8 cellular contexts compared by ENCODE assay signal in the genomic region with DNA sequence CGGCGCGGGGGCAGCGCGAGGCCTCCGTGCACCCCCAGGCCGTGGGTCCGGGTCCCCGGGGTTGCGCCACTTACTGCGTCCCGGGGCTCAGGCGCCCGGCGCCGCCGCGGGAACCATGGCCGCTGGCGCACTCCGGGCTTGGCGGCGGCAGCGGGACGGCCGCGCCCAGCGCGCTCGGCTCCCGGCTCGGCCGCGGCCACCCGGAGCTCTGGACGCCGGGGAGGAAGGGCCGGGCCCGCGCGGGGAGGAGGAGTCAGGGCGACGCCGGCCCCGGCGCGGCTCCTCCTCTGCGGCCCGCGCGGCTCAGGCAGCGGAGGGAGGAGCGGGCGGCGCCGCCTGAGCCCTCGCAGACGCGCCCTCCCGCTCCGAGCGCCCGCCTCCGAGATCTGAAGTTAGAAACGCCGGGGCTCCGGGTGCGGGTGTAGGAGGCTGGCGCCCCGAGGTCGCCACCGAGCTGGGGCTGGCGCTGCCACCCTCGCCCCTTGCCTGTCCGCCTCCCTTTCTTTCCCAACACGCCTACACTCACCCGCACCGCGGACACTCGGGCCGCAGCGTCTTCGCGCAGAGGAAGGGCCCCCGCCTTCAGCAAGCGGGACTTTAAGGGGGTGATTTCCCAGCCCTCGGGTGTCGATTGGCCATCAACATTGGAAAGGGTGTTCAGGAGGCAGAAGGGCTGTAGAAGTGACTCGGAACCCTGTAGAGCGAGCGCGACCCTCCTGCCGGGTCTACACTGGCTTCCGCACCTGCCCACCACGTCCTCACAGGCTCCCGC. TPM values are rescaled to one million over a fixed set of nuclear protein-coding genes. Genes with fewer than 3 reads are reported as not detected.
DNase-seq lines count a peak whose midpoint lies in the region; ATAC-seq and TF ChIP-seq lines count a peak whose summit lies in the region.

TSS of gene NIN (minus strand) at position 231 of the 772 bp plus-strand sequence. CDS start 9,106 bp downstream, outside the sequence.

- peak within 1 kb of the TSS; percentile 84 for H3K4me2 ChIP-seq in neural progenitor cell

- H3K27me3 Mint-ChIP-seq in neural progenitor cell (ENCODE audit: insufficient read depth, low read depth) = peaks cover 7% of the 10 kb centered on the region

- peaks cover 31% of the 10 kb centered on the region for H3F3A ChIP-seq in neural progenitor cell (ENCODE audit: low read depth)

- ATAC-seq in GM21576 (IDR thresholded peaks at IDR 0.05; ENCODE audit: unreplicated experiment) (peak; percentile 65), foreskin keratinocyte (peak; percentile 93)

- H3K4me1 ChIP-seq in foreskin keratinocyte (peaks cover 13% of the 10 kb centered on the region), neural progenitor cell (peaks cover 31% of the 10 kb centered on the region)

- peaks cover 38% of the 10 kb centered on the region for H4K20me1 ChIP-seq in neural progenitor cell (ENCODE audit: low read depth)

- H3K4me3 ChIP-seq in Jurkat, Clone E6-1 (ENCODE audit: low read length) = peak within 1 kb of the TSS; percentile 82
- H3K4me3 ChIP-seq in neural progenitor cell = peak within 1 kb of the TSS; percentile 94

- H3K9me3 Mint-ChIP-seq in neural progenitor cell = no peaks in the 10 kb centered on the region

- H3K36me3 ChIP-seq in neural progenitor cell = no peaks in the 10 kb centered on the region

- peak within 1 kb of the TSS; percentile 98 for H2AFZ ChIP-seq in neural progenitor cell (replicated peaks)

- H3K27ac ChIP-seq in foreskin keratinocyte (peak within 1 kb of the TSS; percentile 61), neural progenitor cell (peak within 1 kb of the TSS; percentile 72)

- peaks cover 7% of the 10 kb centered on the region for H3K36me3 Mint-ChIP-seq in neural progenitor cell

- DNase-seq in DMS79 (lab: John Stamatoyannopoulos, UW) = peak; percentile 69
- DNase-seq in Jurkat, Clone E6-1 (ENCODE audit: low read depth, low spot score) = peak; percentile 46
- DNase-seq in activated gamma-delta T cell (lab: John Stamatoyannopoulos, UW) = peak; percentile 62
- peak in 1 of 2 donors; percentile 50 for DNase-seq in foreskin keratinocyte
- DNase-seq in neural progenitor cell (ENCODE audit: low spot score) = peak; percentile 93
- peak; percentile 77 for DNase-seq in superior temporal gyrus (ENCODE audit: extremely low spot score)

- TF ChIP-seq CTCF in foreskin keratinocyte (conservative IDR thresholded peaks at IDR 0.05) (no peak), neural progenitor cell (IDR thresholded peaks at IDR 0.05) (no peak)

- H3K4me1 Mint-ChIP-seq in neural progenitor cell = peaks cover 53% of the 10 kb centered on the region

- peak within 1 kb of the TSS; percentile 98 for H3K4me3 Mint-ChIP-seq in neural progenitor cell

- peak within 1 kb of the TSS; percentile 98 for H3K27ac Mint-ChIP-seq in neural progenitor cell

- H3K9me3 ChIP-seq in neural progenitor cell (ENCODE audit: low read depth) = no peaks in the 10 kb centered on the region

- H3K9ac ChIP-seq in neural progenitor cell = peak within 1 kb of the TSS; percentile 22

- H3K27me3 ChIP-seq in foreskin keratinocyte = no peaks in the 10 kb centered on the region
- H3K27me3 ChIP-seq in neural progenitor cell = peaks cover 45% of the 10 kb centered on the region

- peak; percentile 63 for TF ChIP-seq POLR2A in Raji (IDR thresholded peaks at IDR 0.05; ENCODE audit: insufficient read depth, low read depth, low read length)

- H3K79me2 ChIP-seq in neural progenitor cell (ENCODE audit: low read depth) = peaks cover 42% of the 10 kb centered on the region

RNA-seq across cellular contexts. Expression of gene NIN, which starts in this region (rescaled TPM):
- 32.8 TPM for polyA plus RNA-seq in Jurkat, Clone E6-1 (2012; ENCODE audit: insufficient read depth, insufficient read length)
- total RNA-seq in foreskin keratinocyte (29.6 and 29.7 TPM in 2 replicates), neural progenitor cell (ENCODE audit: low replicate concordance) (34.7 and 49.0 TPM in 2 replicates)
- polyA plus RNA-seq in foreskin keratinocyte = 4.2 and 5.9 TPM in 2 replicates
